ENCODE assay signal across 1 cellular context in the genomic region with DNA sequence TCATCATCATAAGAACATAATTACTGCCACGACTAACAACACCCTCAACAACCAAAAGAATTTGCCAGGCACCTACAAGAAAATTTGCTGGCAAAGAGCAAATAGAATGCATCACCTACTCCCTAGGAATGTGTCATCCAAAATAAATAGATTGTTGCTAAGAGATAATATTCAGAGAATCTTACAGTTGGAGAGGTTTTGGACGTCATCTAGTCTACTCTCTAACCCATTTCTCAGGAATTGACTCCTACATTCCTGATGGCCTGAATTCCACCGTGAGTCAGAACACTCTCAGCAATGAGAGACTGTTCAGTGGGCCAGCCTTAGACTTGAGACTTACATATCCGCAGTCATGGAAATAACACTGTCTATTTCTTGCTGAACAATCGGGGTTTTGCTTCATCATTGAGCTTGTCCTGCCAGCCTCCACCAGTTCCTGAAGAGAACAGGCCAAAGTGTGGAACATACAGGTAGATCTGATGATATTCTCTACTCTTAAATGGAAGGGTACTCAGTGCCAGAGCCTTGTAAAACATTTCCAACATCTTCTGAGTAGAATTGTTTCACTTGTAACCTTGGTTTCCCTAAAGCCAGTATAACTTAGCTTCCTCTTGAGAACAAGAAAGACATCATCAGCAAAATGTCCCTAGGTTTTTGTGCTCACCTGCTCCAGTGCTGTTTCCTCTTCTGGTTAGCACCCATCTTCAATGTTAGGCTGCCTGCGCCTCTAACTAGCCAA.
TF ChIP-seq lines count a peak whose summit lies in the region.

No MANE protein-coding gene starts in this region.

TF ChIP-seq in SK-N-SH, 30 proteins besides CTCF, POLR2A, EP300 and RAD21 (continued from another document):
- TF ChIP-seq, protein P1, sequence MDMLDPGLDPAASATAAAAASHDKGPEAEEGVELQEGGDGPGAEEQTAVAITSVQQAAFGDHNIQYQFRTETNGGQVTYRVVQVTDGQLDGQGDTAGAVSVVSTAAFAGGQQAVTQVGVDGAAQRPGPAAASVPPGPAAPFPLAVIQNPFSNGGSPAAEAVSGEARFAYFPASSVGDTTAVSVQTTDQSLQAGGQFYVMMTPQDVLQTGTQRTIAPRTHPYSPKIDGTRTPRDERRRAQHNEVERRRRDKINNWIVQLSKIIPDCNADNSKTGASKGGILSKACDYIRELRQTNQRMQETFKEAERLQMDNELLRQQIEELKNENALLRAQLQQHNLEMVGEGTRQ (IDR thresholded peaks at IDR 0.05; ENCODE audit: borderline replicate concordance, low read depth, low read length), result no peak
- TF ChIP-seq, protein P2, sequence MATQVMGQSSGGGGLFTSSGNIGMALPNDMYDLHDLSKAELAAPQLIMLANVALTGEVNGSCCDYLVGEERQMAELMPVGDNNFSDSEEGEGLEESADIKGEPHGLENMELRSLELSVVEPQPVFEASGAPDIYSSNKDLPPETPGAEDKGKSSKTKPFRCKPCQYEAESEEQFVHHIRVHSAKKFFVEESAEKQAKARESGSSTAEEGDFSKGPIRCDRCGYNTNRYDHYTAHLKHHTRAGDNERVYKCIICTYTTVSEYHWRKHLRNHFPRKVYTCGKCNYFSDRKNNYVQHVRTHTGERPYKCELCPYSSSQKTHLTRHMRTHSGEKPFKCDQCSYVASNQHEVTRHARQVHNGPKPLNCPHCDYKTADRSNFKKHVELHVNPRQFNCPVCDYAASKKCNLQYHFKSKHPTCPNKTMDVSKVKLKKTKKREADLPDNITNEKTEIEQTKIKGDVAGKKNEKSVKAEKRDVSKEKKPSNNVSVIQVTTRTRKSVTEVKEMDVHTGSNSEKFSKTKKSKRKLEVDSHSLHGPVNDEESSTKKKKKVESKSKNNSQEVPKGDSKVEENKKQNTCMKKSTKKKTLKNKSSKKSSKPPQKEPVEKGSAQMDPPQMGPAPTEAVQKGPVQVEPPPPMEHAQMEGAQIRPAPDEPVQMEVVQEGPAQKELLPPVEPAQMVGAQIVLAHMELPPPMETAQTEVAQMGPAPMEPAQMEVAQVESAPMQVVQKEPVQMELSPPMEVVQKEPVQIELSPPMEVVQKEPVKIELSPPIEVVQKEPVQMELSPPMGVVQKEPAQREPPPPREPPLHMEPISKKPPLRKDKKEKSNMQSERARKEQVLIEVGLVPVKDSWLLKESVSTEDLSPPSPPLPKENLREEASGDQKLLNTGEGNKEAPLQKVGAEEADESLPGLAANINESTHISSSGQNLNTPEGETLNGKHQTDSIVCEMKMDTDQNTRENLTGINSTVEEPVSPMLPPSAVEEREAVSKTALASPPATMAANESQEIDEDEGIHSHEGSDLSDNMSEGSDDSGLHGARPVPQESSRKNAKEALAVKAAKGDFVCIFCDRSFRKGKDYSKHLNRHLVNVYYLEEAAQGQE (IDR thresholded peaks at IDR 0.05; ENCODE audit: low read depth, low read length), result no peak
- no peak for TF ChIP-seq GABPA (IDR thresholded peaks at IDR 0.05; ENCODE audit: low read depth)
- peak; percentile 86 for TF ChIP-seq NFIC (IDR thresholded peaks at IDR 0.05; ENCODE audit: borderline replicate concordance)
- peak; percentile 89 for TF ChIP-seq FOSL2 (IDR thresholded peaks at IDR 0.05; ENCODE audit: borderline replicate concordance, low read depth)
- TF ChIP-seq TAF1 (IDR thresholded peaks at IDR 0.05; ENCODE audit: borderline replicate concordance, low read depth, low read length), result peak; percentile 48; the same call in 1 of the 2 replicates
- no peak for TF ChIP-seq ELF1 (IDR thresholded peaks at IDR 0.05)
- TF ChIP-seq FOXJ3 (CRISPR knock-in tag; IDR thresholded peaks at IDR 0.05), result no peak
- TF ChIP-seq RXRA (IDR thresholded peaks at IDR 0.05; ENCODE audit: borderline replicate concordance, low read depth), result peak; percentile 19; the same call in 1 of the 2 replicates
- 0 out of 2 replicates have a peak, but pooled peaks have one; percentile 15 for TF ChIP-seq FOXM1 (IDR thresholded peaks at IDR 0.05; ENCODE audit: low read depth)
TF ChIP-seq in SK-N-SH: peak in this region for 11.
